In genomic region chr4:150768492-150768891, GRCh38 we compare ENCODE assay signal across 1 cellular context.
TF ChIP-seq lines count a peak whose summit lies in the region.

No MANE protein-coding gene starts in this region.

TF ChIP-seq in A549, 52 proteins besides CTCF, POLR2A, EP300 and RAD21 (continued from another document):
- TF ChIP-seq, protein P1, sequence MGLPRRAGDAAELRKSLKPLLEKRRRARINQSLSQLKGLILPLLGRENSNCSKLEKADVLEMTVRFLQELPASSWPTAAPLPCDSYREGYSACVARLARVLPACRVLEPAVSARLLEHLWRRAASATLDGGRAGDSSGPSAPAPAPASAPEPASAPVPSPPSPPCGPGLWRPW (IDR thresholded peaks at IDR 0.05) = no peak
- TF ChIP-seq ESRRA (IDR thresholded peaks at IDR 0.05; ENCODE audit: borderline replicate concordance, low read length) (no peak), NFE2L2 (conservative IDR thresholded peaks at IDR 0.05; ENCODE audit: low read length) (no peak), HMGXB4 (CRISPR knock-in tag; IDR thresholded peaks at IDR 0.05; ENCODE audit: borderline replicate concordance) (no peak), HOXA7 (CRISPR knock-in tag; IDR thresholded peaks at IDR 0.05) (no peak), HOXB5 (CRISPR knock-in tag; IDR thresholded peaks at IDR 0.05) (no peak), CHD2 (IDR thresholded peaks at IDR 0.05; ENCODE audit: low read length, partially characterized antibody) (no peak), SMC3 (IDR thresholded peaks at IDR 0.05) (no peak)
